11 cellular contexts compared by ENCODE assay signal in the genomic region with DNA sequence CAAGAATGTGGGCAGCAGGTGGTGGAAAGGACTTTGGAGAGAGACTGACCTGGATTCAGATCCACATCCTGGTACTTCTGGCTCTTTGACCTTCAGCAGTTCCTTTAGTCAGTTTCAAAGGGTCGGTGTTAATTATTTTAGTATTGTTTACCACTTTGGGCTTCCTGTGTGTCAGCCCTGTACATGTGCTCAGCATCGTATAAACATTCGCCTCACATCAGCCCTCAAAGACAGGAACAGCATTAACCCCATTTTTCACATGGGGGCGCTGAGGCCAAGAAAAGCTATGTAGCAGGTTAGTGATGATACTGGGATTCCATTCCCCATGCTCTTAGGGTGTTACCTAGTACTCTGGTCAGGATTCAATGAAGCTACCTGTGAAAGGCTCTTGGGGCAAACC.
DNase-seq lines count a peak whose midpoint lies in the region; ATAC-seq, FAIRE-seq and TF ChIP-seq lines count a peak whose summit lies in the region.
"Had no signal": no experiment of that assay in that cellular context is flagged by ENCODE, and none has a peak within 500 bp of the region (broad histone marks: within the 10 kb centered on the region; RNA-seq: fewer than 3 reads in every experiment).

No MANE protein-coding gene starts in this region.

- no peak overlapping the region for H2BK120ac ChIP-seq in IMR-90 (ENCODE audit: low read depth, low read length)

- peak overlapping the region; percentile 3; the same call in 1 of the 2 replicates for H2AK5ac ChIP-seq in IMR-90 (ENCODE audit: low read depth, low read length)

- H3K14ac ChIP-seq in IMR-90 (replicated peaks; ENCODE audit: low read depth, low read length), result no peak overlapping the region; the same call in 1 of the 2 replicates

- H4K20me1 ChIP-seq in IMR-90 (ENCODE audit: insufficient read depth, low read length) (peaks cover 13% of the 10 kb centered on the region; the same call in 1 of the 2 replicates), HepG2 (ENCODE audit: insufficient read depth, low read length) (no peaks in the 10 kb centered on the region)

- H3K18ac ChIP-seq in IMR-90 (ENCODE audit: low read depth, low read length), result no peak overlapping the region

- dilution Hi-C loops in IMR-90 (cut with HindIII; ENCODE audit: low sequenced_read_pairs, unreplicated experiment), result no loop called here

- TF ChIP-seq EP300 in HepG2 (IDR thresholded peaks at IDR 0.05; ENCODE audit: low read depth in 2 of 2, low read length in 2 of 2), result no peak
- TF ChIP-seq EP300 in HepG2 (CRISPR knock-in tag; IDR thresholded peaks at IDR 0.05; ENCODE audit: borderline replicate concordance), result no peak

- no peak for TF ChIP-seq CTCF in IMR-90 (conservative IDR thresholded peaks at IDR 0.05; ENCODE audit: low read depth, low read length)
- peak; percentile 70 for TF ChIP-seq CTCF in HepG2 (CRISPR knock-in tag; IDR thresholded peaks at IDR 0.05)
- TF ChIP-seq CTCF in CD14-positive monocyte (IDR thresholded peaks at IDR 0.05), result no peak

- H3K9ac ChIP-seq in IMR-90 (ENCODE audit: low read depth, low read length), result no peak overlapping the region
- no peak overlapping the region for H3K9ac ChIP-seq in HepG2 (ENCODE audit: insufficient read depth, low read depth, low read length)

- H3K9me3 ChIP-seq in IMR-90 (ENCODE audit: control insufficient read depth, insufficient read depth, low read length) (no peaks in the 10 kb centered on the region), HepG2 (ENCODE audit: low read length) (no peaks in the 10 kb centered on the region)
- H3K9me3 ChIP-seq: uterus had no signal

- no peak overlapping the region for H4K91ac ChIP-seq in IMR-90 (ENCODE audit: insufficient read depth, low read depth, low read length)

- no peak overlapping the region for H2BK15ac ChIP-seq in IMR-90 (ENCODE audit: low read depth, low read length)

- no peaks in the 10 kb centered on the region for H3K27me3 Mint-ChIP-seq in activated CD8-positive, alpha-beta T cell treated with anti-CD3 and anti-CD28 coated beads, Interleukin-2, amount 10 ng/mL, durations not matched to agents 7 days and 5 days (ENCODE audit: low read depth)
- H3K27me3 Mint-ChIP-seq in CD14-positive monocyte (ENCODE audit: low read depth in 3 of 3), result no peaks in the 10 kb centered on the region
- H3K27me3 Mint-ChIP-seq in stimulated activated naive B cell treated with anti-CD40 and anti-IgM and Interleukin-4, amounts not matched to agents 10 μg/mL and 1 μg/mL and 100 μg/mL, for 72 hours, result no peaks in the 10 kb centered on the region

- H3K4me1 ChIP-seq in IMR-90 (ENCODE audit: control insufficient read depth, insufficient read depth, low read length) (peaks cover 7% of the 10 kb centered on the region), HepG2 (ENCODE audit: insufficient read depth, low read length) (no peaks in the 10 kb centered on the region)
- H3K4me1 ChIP-seq: uterus had no signal

- H2AFZ ChIP-seq in IMR-90 (replicated peaks; ENCODE audit: low read length, poor library complexity) (no peak overlapping the region), HepG2 (ENCODE audit: low read length) (no peak overlapping the region)

- H3K27ac ChIP-seq in IMR-90 (ENCODE audit: insufficient read depth, low read length) (no peak overlapping the region), HepG2 (ENCODE audit: extremely low read length, insufficient read depth, low read length) (no peak overlapping the region)
- H3K27ac ChIP-seq: uterus had no signal

- BruUV-seq in IMR-90 (replicated peaks; lab: Mats Ljungman, UMichigan), result no TSS peak
- no TSS peak for BruUV-seq in HepG2 (replicated peaks; lab: Mats Ljungman, UMichigan)

- H3K4me1 Mint-ChIP-seq in activated CD8-positive, alpha-beta T cell treated with anti-CD3 and anti-CD28 coated beads, Interleukin-2, amount 10 ng/mL, durations not matched to agents 7 days and 5 days (ENCODE audit: low read depth), result peaks cover 18% of the 10 kb centered on the region
- peaks cover 24% of the 10 kb centered on the region for H3K4me1 Mint-ChIP-seq in CD14-positive monocyte
- H3K4me1 Mint-ChIP-seq in stimulated activated naive B cell treated with anti-CD40 and anti-IgM and Interleukin-4, amounts not matched to agents 10 μg/mL and 1 μg/mL and 100 μg/mL, for 72 hours, result peaks cover 9 to 15% of the 10 kb centered on the region in 2 donors

- H3K27me3 ChIP-seq in IMR-90 (ENCODE audit: control insufficient read depth, insufficient read depth, low read length) (no peaks in the 10 kb centered on the region), HepG2 (ENCODE audit: control insufficient read depth in 1 of 2, insufficient read depth in 2 of 2, low read length in 2 of 2) (no peaks in the 10 kb centered on the region)
- H3K27me3 ChIP-seq: uterus had no signal

- no peak overlapping the region for H3K4ac ChIP-seq in IMR-90 (ENCODE audit: low read depth, low read length)

- peak; percentile 51 for FAIRE-seq in HepG2 (lab: Jason Lieb, UNC)

- no peak overlapping the region for H3K27ac Mint-ChIP-seq in activated CD8-positive, alpha-beta T cell treated with anti-CD3 and anti-CD28 coated beads, Interleukin-2, amount 10 ng/mL, durations not matched to agents 7 days and 5 days
- peak overlapping the region in 2 of 7 donors; percentile 15 to 38 for H3K27ac Mint-ChIP-seq in CD14-positive monocyte
- H3K27ac Mint-ChIP-seq in stimulated activated naive B cell treated with anti-CD40 and anti-IgM and Interleukin-4, amounts not matched to agents 10 μg/mL and 1 μg/mL and 100 μg/mL, for 72 hours, result no peak overlapping the region

- H3K9me3 Mint-ChIP-seq in activated CD8-positive, alpha-beta T cell treated with anti-CD3 and anti-CD28 coated beads, Interleukin-2, amount 10 ng/mL, durations not matched to agents 7 days and 5 days (ENCODE audit: insufficient read depth), result no peaks in the 10 kb centered on the region
- no peaks in the 10 kb centered on the region for H3K9me3 Mint-ChIP-seq in CD14-positive monocyte
- no peaks in the 10 kb centered on the region for H3K9me3 Mint-ChIP-seq in stimulated activated naive B cell treated with anti-CD40 and anti-IgM and Interleukin-4, amounts not matched to agents 10 μg/mL and 1 μg/mL and 100 μg/mL, for 72 hours

- TF ChIP-seq RAD21 in IMR-90 (IDR thresholded peaks at IDR 0.05; ENCODE audit: low read length), result no peak
- TF ChIP-seq RAD21 in HepG2 (CRISPR knock-in tag; IDR thresholded peaks at IDR 0.05), result peak; percentile 65; the same call in 1 of the 2 replicates

- intact Hi-C loops in IMR-90 (cut with micrococcal nuclease) (no loop called here), HepG2 (cut with micrococcal nuclease; ENCODE audit: unreplicated experiment) (loop anchor here (1.0 kb wide), 1 partner anchor 75 kb away; no protein-coding TSS in a partner anchor), CD14-positive monocyte (cut with micrococcal nuclease) (no loop called here), sciatic nerve (cut with DNase I) (no loop called here)

- H3K79me2 ChIP-seq in HepG2 (ENCODE audit: insufficient read depth, low read length), result no peaks in the 10 kb centered on the region

- no peak overlapping the region for H2BK5ac ChIP-seq in IMR-90 (ENCODE audit: low read depth, low read length, poor library complexity, severe bottlenecking)

- H3K23ac ChIP-seq in IMR-90 (ENCODE audit: low read depth, low read length), result no peak overlapping the region

- no peak overlapping the region; a peak in 1 of 4 replicates for H4K8ac ChIP-seq in IMR-90 (ENCODE audit: low read depth in 2 of 2, low read length in 2 of 2)

- H3K36me3 ChIP-seq in IMR-90 (ENCODE audit: control insufficient read depth, insufficient read depth, low read length), result peaks cover 31% of the 10 kb centered on the region
- H3K36me3 ChIP-seq in HepG2 (replicated peaks in 1 of 2; ENCODE audit: control insufficient read depth in 1 of 2, insufficient read depth in 2 of 2, low read length in 2 of 2), result peaks cover 6 to 17% of the 10 kb centered on the region in 2 experiments; a peak in 4 of 5 replicates
- H3K36me3 ChIP-seq: uterus had no signal

- CTCF ChIA-PET in IMR-90 (lab: Yijun Ruan, JAX), result no interaction called here
- CTCF ChIA-PET in activated CD8-positive, alpha-beta T cell treated with anti-CD3 and anti-CD28 coated beads, Interleukin-2, amount 10 ng/mL, durations not matched to agents 7 days and 5 days (lab: Charles Lee), result interaction anchor here (0.9 to 1.6 kb wide), 5 partner anchors 75 to 98 kb away, joined by 3 to 6 read pairs (median 4); no protein-coding TSS in a partner anchor
- CTCF ChIA-PET in HepG2 (lab: Yijun Ruan, JAX; ENCODE audit: low intra/inter-chr PET ratio, low total read pairs), result interaction anchor here (1.3 to 1.4 kb wide), 2 partner anchors 74 to 98 kb away, joined by 9 to 13 read pairs; no protein-coding TSS in a partner anchor

- no peak for ATAC-seq in IMR-90 (ENCODE audit: low read depth)
- ATAC-seq in activated CD8-positive, alpha-beta T cell treated with anti-CD3 and anti-CD28 coated beads, Interleukin-2, amount 10 ng/mL, durations not matched to agents 7 days and 5 days, result no peak
- peak; percentile 69 for ATAC-seq in HepG2
- ATAC-seq in sciatic nerve, result no peak
- no peak for ATAC-seq in stimulated activated naive B cell treated with anti-CD40 and anti-IgM and Interleukin-4, amounts not matched to agents 10 μg/mL and 1 μg/mL and 100 μg/mL, for 72 hours (replicated peaks)

- H2AK9ac ChIP-seq in IMR-90 (replicated peaks; ENCODE audit: low read depth, low read length, poor library complexity), result no peak overlapping the region

- H3K9me1 ChIP-seq in IMR-90 (ENCODE audit: insufficient read depth, low read length), result peaks cover 30% of the 10 kb centered on the region

- in situ Hi-C loops in G401 (cut with HindIII; ENCODE audit: low sequenced_read_pairs) (no loop called here), IMR-90 (cut with MboI; ENCODE audit: low sequenced_read_pairs) (no loop called here), HepG2 (cut with HindIII; ENCODE audit: extremely low pct_ligation_motif_present, low pct_unique_long_range_greater_than_20kb) (loop anchor here (5.0 kb wide), 1 partner anchor 75 kb away; no protein-coding TSS in a partner anchor)

- TF ChIP-seq POLR2A in IMR-90 (IDR thresholded peaks at IDR 0.05; ENCODE audit: low read depth, low read length) (no peak), HepG2 (IDR thresholded peaks at IDR 0.05; ENCODE audit: insufficient read depth in 1 of 2, low read depth in 2 of 2, low read length in 2 of 2) (no peak)

- no CpG with 5 or more reads among the region's 4 CpGs for WGBS in IMR-90 (ENCODE audit: extremely low coverage in 2 of 2, insufficient read length in 1 of 2), 2 experiments
- WGBS in HepG2 (ENCODE audit: low lambda C conversion rate), result 76% methylated on average over 4 of the region's 4 CpGs

- no peak overlapping the region for H3K56ac ChIP-seq in IMR-90 (ENCODE audit: extremely low read depth, insufficient read depth, low read length)

- no peak overlapping the region for H4K5ac ChIP-seq in IMR-90 (ENCODE audit: low read depth, low read length)

- peak; percentile 21 for DNase-seq in G401 (ENCODE audit: low spot score)
- no peak for DNase-seq in IMR-90
- DNase-seq in activated CD8-positive, alpha-beta T cell treated with anti-CD3 and anti-CD28 coated beads, Interleukin-2, amount 10 ng/mL, durations not matched to agents 7 days and 5 days, result peak; percentile 24
- DNase-seq in HepG2 (ENCODE audit: low spot score), result peak; percentile 33
- no peak for DNase-seq in CD14-positive monocyte (ENCODE audit: low spot score)
- DNase-seq in sciatic nerve (ENCODE audit: low spot score), result no peak
- no peak for DNase-seq in stimulated activated naive B cell treated with anti-CD40 and anti-IgM and Interleukin-4, amounts not matched to agents 10 μg/mL and 1 μg/mL and 100 μg/mL, for 72 hours
- DNase-seq in NCI-H226, result no peak
- DNase-seq: NCI-H524, T1000, uterus had no signal

- H3K4me2 ChIP-seq in IMR-90 (ENCODE audit: low read depth, low read length) (no peak overlapping the region), HepG2 (ENCODE audit: low read depth, low read length) (no peak overlapping the region)

- H3K4me3 Mint-ChIP-seq in activated CD8-positive, alpha-beta T cell treated with anti-CD3 and anti-CD28 coated beads, Interleukin-2, amount 10 ng/mL, durations not matched to agents 7 days and 5 days, result no peak overlapping the region
- no peak overlapping the region for H3K4me3 Mint-ChIP-seq in CD14-positive monocyte
- H3K4me3 Mint-ChIP-seq in stimulated activated naive B cell treated with anti-CD40 and anti-IgM and Interleukin-4, amounts not matched to agents 10 μg/mL and 1 μg/mL and 100 μg/mL, for 72 hours, result no peak overlapping the region

- H3K4me3 ChIP-seq in IMR-90 (ENCODE audit: insufficient read depth, low read depth, low read length) (no peak overlapping the region), HepG2 (replicated peaks in 1 of 3; ENCODE audit: insufficient read depth in 1 of 3, low read depth in 2 of 3, low read length in 3 of 3) (no peak overlapping the region)
- H3K4me3 ChIP-seq: uterus had no signal

- H3K79me1 ChIP-seq in IMR-90 (ENCODE audit: low read depth in 1 of 2, low read length in 2 of 2), result peaks cover 0 to 15% of the 10 kb centered on the region in 2 experiments; a peak in 1 of 4 replicates

- POLR2A ChIA-PET in IMR-90 (lab: Charles Lee; ENCODE audit: unreplicated experiment), result no interaction called here
- POLR2A ChIA-PET in activated CD8-positive, alpha-beta T cell treated with anti-CD3 and anti-CD28 coated beads, Interleukin-2, amount 10 ng/mL, durations not matched to agents 7 days and 5 days (lab: Charles Lee), result no interaction called here
- POLR2A ChIA-PET in HepG2 (lab: Yijun Ruan, JAX), result no interaction called here

- no peak overlapping the region for H2BK20ac ChIP-seq in IMR-90 (ENCODE audit: low read depth, low read length)

- peaks cover 32% of the 10 kb centered on the region for H3K36me3 Mint-ChIP-seq in activated CD8-positive, alpha-beta T cell treated with anti-CD3 and anti-CD28 coated beads, Interleukin-2, amount 10 ng/mL, durations not matched to agents 7 days and 5 days (ENCODE audit: low read depth)
- peaks cover 59 to 82% of the 10 kb centered on the region in 2 donors for H3K36me3 Mint-ChIP-seq in CD14-positive monocyte
- H3K36me3 Mint-ChIP-seq in stimulated activated naive B cell treated with anti-CD40 and anti-IgM and Interleukin-4, amounts not matched to agents 10 μg/mL and 1 μg/mL and 100 μg/mL, for 72 hours, result peaks cover 48 to 54% of the 10 kb centered on the region in 2 donors

Comparison
In these comparisons a context has a peak if more than half of its experiments do, and no peak if none do; other contexts are left out.
1. DNase-seq: peak in G401 (single experiment), activated CD8-positive, alpha-beta T cell treated with anti-CD3 and anti-CD28 coated beads, Interleukin-2, amount 10 ng/mL, durations not matched to agents 7 days and 5 days (single experiment) and HepG2 (single experiment); none in IMR-90 (single experiment), CD14-positive monocyte (single experiment), sciatic nerve (single experiment), stimulated activated naive B cell treated with anti-CD40 and anti-IgM and Interleukin-4, amounts not matched to agents 10 μg/mL and 1 μg/mL and 100 μg/mL, for 72 hours (single experiment) and NCI-H226 (single experiment).